Comparison of ENCODE assay signal across 2 cellular contexts in the genomic region with DNA sequence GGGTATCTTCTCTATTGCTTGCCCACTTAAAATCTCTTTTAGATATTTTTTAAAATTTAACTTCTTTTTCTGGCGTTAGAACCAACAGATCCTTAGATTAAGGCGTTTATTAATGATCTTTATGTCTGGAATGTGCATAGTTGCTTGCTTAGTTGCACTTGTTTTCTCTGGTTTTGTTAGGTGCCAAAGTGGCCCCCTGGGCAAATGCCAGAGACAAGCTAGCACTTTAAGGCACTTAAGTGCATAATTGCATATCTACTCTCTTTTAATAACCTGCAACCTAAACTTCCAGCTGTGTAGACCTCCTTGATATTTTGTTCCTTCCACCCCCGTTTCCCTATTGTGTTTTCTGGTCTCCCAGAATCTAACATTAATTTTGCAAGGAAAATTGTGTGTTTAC.
TF ChIP-seq lines count a peak whose summit lies in the region.

No MANE protein-coding gene starts in this region.

TF ChIP-seq in endothelial cell of umbilical vein, 7 proteins besides CTCF, POLR2A, EP300 and RAD21:
- TF ChIP-seq EZH2 (IDR thresholded peaks at IDR 0.05; ENCODE audit: borderline replicate concordance, low read depth, low read length, severe bottlenecking), result no peak
- TF ChIP-seq MAX (IDR thresholded peaks at IDR 0.05; ENCODE audit: insufficient read depth, insufficient read length), result no peak
- no peak for TF ChIP-seq FOS (IDR thresholded peaks at IDR 0.05; ENCODE audit: borderline replicate concordance, insufficient read depth, low read length)
- no peak for TF ChIP-seq POLR2AphosphoS5 (IDR thresholded peaks at IDR 0.05; ENCODE audit: insufficient read depth, low read depth, low read length)
- no peak for TF ChIP-seq MYC (IDR thresholded peaks at IDR 0.05; ENCODE audit: low read depth, low read length)
- TF ChIP-seq GATA2 (IDR thresholded peaks at IDR 0.05; ENCODE audit: insufficient read depth, insufficient read length, low read depth, low read length), result no peak
- TF ChIP-seq JUN (IDR thresholded peaks at IDR 0.05; ENCODE audit: borderline replicate concordance, insufficient read depth, insufficient read length, low read depth), result no peak

TF ChIP-seq in HEK293T, 16 proteins besides CTCF, POLR2A, EP300 and RAD21:
- no peak for TF ChIP-seq PKNOX1 (IDR thresholded peaks at IDR 0.05)
